In the genomic region with DNA sequence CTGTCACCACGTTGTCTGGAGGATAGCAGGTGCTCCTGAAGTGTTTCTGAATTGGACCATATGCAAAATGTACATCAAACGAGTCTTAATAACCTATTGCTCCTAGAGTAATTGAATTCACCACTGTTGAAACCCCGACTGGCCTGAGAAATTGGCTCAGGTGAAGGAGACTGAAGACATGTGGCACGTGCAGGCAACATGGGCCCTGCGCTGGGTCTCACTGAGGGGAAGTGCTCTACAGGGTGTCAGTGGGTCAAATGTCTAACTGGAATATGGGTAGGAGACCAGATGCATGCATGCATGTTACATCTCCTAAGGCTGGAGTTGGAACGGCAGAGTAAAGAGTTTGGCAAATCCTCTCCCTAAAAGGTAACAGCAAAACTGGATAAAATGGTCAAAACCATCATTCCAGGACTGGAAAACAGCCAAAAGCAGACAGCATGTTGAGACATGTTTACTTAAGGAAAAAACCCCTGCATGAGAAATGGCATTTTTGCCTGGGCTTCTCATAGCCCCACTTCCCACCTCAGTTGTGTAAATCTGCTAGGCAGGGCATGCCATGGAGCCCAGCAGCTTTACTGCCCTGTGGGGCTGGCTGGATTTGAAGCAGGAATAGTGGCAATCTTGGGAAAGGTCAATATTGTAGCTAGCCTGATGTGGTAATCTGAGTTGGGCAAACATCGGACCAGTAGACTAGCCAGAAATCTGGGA, we compare ENCODE assay signal across 1 cellular context.
TF ChIP-seq lines count a peak whose summit lies in the region.

No MANE protein-coding gene starts in this region.

TF ChIP-seq in HepG2, 621 proteins besides CTCF, POLR2A, EP300 and RAD21:
- TF ChIP-seq ZNF264 (CRISPR knock-in tag; IDR thresholded peaks at IDR 0.05) = 0 out of 2 replicates have a peak, but pooled peaks have one; percentile 29
- TF ChIP-seq CSRNP2 (CRISPR knock-in tag; conservative IDR thresholded peaks at IDR 0.05; ENCODE audit: low read depth) = no peak
- TF ChIP-seq ZNF773 (CRISPR knock-in tag; IDR thresholded peaks at IDR 0.05; ENCODE audit: borderline replicate concordance) = no peak
- peak; percentile 31; the same call in 1 of the 2 replicates for TF ChIP-seq GFI1 (CRISPR knock-in tag; IDR thresholded peaks at IDR 0.05; ENCODE audit: borderline replicate concordance)
- TF ChIP-seq, protein P1, sequence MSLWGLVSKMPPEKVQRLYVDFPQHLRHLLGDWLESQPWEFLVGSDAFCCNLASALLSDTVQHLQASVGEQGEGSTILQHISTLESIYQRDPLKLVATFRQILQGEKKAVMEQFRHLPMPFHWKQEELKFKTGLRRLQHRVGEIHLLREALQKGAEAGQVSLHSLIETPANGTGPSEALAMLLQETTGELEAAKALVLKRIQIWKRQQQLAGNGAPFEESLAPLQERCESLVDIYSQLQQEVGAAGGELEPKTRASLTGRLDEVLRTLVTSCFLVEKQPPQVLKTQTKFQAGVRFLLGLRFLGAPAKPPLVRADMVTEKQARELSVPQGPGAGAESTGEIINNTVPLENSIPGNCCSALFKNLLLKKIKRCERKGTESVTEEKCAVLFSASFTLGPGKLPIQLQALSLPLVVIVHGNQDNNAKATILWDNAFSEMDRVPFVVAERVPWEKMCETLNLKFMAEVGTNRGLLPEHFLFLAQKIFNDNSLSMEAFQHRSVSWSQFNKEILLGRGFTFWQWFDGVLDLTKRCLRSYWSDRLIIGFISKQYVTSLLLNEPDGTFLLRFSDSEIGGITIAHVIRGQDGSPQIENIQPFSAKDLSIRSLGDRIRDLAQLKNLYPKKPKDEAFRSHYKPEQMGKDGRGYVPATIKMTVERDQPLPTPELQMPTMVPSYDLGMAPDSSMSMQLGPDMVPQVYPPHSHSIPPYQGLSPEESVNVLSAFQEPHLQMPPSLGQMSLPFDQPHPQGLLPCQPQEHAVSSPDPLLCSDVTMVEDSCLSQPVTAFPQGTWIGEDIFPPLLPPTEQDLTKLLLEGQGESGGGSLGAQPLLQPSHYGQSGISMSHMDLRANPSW (CRISPR knock-in tag; IDR thresholded peaks at IDR 0.05; ENCODE audit: borderline replicate concordance) = no peak
TF ChIP-seq in HepG2: peak in this region for 2.
